2 cellular contexts compared by ENCODE assay signal in the genomic region with DNA sequence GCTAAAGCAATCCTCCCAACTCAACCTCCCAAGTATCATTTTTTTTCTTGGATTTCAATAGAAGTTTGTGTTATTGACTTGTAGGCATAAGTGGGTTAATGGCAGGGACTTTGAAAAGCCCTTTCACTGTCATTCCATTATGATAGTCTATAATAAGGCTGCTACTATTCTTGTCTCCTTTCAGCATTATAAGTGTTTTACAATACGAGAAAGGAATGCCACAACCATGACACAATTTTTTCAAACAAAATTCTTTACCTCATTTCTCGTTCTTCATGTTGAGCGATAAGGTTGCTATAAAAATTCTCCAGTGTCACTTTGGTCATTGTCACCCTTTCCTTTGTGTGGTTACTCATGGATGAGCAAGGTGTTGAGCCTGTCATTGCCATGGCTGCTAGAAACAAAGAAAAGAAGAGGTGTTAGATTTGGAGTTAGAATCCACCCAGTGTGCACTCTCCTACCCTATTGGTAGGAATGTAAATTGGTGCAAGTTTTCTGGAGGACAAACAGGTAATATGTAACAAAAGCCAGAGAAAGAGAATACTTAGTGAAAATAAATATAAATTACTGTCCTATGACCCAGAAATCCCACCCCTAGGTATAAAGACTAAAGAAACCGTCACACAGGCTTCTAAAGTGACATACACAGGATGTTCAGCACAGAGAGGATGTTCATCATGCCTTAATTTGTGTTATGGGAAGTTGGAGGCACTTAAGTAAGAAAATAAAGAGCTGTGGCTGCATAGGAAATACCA.
TF ChIP-seq lines count a peak whose summit lies in the region.

No MANE protein-coding gene starts in this region.

TF ChIP-seq in SK-N-SH, 30 proteins besides CTCF, POLR2A, EP300 and RAD21 (continued from another document):
- TF ChIP-seq CHD2 (IDR thresholded peaks at IDR 0.05; ENCODE audit: low read length, partially characterized antibody) (no peak), GABPA (IDR thresholded peaks at IDR 0.05; ENCODE audit: low read depth) (no peak), MEF2A (IDR thresholded peaks at IDR 0.05; ENCODE audit: borderline replicate concordance, low read depth) (no peak), EZH2phosphoT487 (IDR thresholded peaks at IDR 0.05; ENCODE audit: borderline replicate concordance, low read depth) (no peak), IRF3 (IDR thresholded peaks at IDR 0.05; ENCODE audit: low read depth, low read length) (no peak), NRF1 (IDR thresholded peaks at IDR 0.05; ENCODE audit: low read depth, low read length) (no peak), FOXJ3 (CRISPR knock-in tag; IDR thresholded peaks at IDR 0.05) (no peak), POLR2AphosphoS5 (IDR thresholded peaks at IDR 0.05; ENCODE audit: low read depth, low read length) (no peak), NFIC (IDR thresholded peaks at IDR 0.05; ENCODE audit: borderline replicate concordance) (no peak), FOSL2 (IDR thresholded peaks at IDR 0.05; ENCODE audit: borderline replicate concordance, low read depth) (no peak), USF1 (IDR thresholded peaks at IDR 0.05; ENCODE audit: borderline replicate concordance, low read depth) (no peak), RFX5 (IDR thresholded peaks at IDR 0.05; ENCODE audit: low read length) (no peak), SMC3 (IDR thresholded peaks at IDR 0.05; ENCODE audit: low read depth, low read length) (no peak), FOXM1 (IDR thresholded peaks at IDR 0.05; ENCODE audit: low read depth) (no peak), PBX3 (IDR thresholded peaks at IDR 0.05) (no peak), RXRA (IDR thresholded peaks at IDR 0.05; ENCODE audit: borderline replicate concordance, low read depth) (no peak)
- TF ChIP-seq, protein P1, sequence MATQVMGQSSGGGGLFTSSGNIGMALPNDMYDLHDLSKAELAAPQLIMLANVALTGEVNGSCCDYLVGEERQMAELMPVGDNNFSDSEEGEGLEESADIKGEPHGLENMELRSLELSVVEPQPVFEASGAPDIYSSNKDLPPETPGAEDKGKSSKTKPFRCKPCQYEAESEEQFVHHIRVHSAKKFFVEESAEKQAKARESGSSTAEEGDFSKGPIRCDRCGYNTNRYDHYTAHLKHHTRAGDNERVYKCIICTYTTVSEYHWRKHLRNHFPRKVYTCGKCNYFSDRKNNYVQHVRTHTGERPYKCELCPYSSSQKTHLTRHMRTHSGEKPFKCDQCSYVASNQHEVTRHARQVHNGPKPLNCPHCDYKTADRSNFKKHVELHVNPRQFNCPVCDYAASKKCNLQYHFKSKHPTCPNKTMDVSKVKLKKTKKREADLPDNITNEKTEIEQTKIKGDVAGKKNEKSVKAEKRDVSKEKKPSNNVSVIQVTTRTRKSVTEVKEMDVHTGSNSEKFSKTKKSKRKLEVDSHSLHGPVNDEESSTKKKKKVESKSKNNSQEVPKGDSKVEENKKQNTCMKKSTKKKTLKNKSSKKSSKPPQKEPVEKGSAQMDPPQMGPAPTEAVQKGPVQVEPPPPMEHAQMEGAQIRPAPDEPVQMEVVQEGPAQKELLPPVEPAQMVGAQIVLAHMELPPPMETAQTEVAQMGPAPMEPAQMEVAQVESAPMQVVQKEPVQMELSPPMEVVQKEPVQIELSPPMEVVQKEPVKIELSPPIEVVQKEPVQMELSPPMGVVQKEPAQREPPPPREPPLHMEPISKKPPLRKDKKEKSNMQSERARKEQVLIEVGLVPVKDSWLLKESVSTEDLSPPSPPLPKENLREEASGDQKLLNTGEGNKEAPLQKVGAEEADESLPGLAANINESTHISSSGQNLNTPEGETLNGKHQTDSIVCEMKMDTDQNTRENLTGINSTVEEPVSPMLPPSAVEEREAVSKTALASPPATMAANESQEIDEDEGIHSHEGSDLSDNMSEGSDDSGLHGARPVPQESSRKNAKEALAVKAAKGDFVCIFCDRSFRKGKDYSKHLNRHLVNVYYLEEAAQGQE (IDR thresholded peaks at IDR 0.05; ENCODE audit: low read depth, low read length), result no peak

TF ChIP-seq in SK-N-SH treated with all-trans-retinoic acid at 6 μM for 48 hours, 23 proteins besides CTCF, POLR2A, EP300 and RAD21 (continued from another document):
- TF ChIP-seq ZNF565 (CRISPR knock-in tag; conservative IDR thresholded peaks at IDR 0.05; ENCODE audit: low read depth) (no peak), ZNF8 (CRISPR knock-in tag; IDR thresholded peaks at IDR 0.05) (no peak), ISL1 (CRISPR knock-in tag; IDR thresholded peaks at IDR 0.05) (no peak), RARB (CRISPR knock-in tag; IDR thresholded peaks at IDR 0.05) (no peak), ZNF70 (CRISPR knock-in tag; IDR thresholded peaks at IDR 0.05) (no peak), SNAI2 (CRISPR knock-in tag; IDR thresholded peaks at IDR 0.05) (no peak), POU6F1 (CRISPR knock-in tag; IDR thresholded peaks at IDR 0.05; ENCODE audit: borderline replicate concordance, low read depth) (no peak), TCF4 (CRISPR knock-in tag; IDR thresholded peaks at IDR 0.05; ENCODE audit: borderline replicate concordance) (no peak), CSDC2 (CRISPR knock-in tag; IDR thresholded peaks at IDR 0.05) (no peak), GLIS3 (CRISPR knock-in tag; IDR thresholded peaks at IDR 0.05) (no peak), ARNTL (CRISPR knock-in tag; IDR thresholded peaks at IDR 0.05; ENCODE audit: borderline replicate concordance, low read depth) (no peak)
- TF ChIP-seq, protein P2, sequence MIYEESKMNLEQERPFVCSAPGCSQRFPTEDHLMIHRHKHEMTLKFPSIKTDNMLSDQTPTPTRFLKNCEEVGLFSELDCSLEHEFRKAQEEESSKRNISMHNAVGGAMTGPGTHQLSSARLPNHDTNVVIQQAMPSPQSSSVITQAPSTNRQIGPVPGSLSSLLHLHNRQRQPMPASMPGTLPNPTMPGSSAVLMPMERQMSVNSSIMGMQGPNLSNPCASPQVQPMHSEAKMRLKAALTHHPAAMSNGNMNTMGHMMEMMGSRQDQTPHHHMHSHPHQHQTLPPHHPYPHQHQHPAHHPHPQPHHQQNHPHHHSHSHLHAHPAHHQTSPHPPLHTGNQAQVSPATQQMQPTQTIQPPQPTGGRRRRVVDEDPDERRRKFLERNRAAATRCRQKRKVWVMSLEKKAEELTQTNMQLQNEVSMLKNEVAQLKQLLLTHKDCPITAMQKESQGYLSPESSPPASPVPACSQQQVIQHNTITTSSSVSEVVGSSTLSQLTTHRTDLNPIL (CRISPR knock-in tag; IDR thresholded peaks at IDR 0.05; ENCODE audit: low read depth), result no peak
- TF ChIP-seq, protein P3, sequence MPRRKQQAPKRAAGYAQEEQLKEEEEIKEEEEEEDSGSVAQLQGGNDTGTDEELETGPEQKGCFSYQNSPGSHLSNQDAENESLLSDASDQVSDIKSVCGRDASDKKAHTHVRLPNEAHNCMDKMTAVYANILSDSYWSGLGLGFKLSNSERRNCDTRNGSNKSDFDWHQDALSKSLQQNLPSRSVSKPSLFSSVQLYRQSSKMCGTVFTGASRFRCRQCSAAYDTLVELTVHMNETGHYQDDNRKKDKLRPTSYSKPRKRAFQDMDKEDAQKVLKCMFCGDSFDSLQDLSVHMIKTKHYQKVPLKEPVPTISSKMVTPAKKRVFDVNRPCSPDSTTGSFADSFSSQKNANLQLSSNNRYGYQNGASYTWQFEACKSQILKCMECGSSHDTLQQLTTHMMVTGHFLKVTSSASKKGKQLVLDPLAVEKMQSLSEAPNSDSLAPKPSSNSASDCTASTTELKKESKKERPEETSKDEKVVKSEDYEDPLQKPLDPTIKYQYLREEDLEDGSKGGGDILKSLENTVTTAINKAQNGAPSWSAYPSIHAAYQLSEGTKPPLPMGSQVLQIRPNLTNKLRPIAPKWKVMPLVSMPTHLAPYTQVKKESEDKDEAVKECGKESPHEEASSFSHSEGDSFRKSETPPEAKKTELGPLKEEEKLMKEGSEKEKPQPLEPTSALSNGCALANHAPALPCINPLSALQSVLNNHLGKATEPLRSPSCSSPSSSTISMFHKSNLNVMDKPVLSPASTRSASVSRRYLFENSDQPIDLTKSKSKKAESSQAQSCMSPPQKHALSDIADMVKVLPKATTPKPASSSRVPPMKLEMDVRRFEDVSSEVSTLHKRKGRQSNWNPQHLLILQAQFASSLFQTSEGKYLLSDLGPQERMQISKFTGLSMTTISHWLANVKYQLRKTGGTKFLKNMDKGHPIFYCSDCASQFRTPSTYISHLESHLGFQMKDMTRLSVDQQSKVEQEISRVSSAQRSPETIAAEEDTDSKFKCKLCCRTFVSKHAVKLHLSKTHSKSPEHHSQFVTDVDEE (CRISPR knock-in tag; IDR thresholded peaks at IDR 0.05), result no peak
